22 cellular contexts compared by ENCODE assay signal in genomic region chr19:50980203-50980602, GRCh38. TPM values are rescaled to one million over a fixed set of nuclear protein-coding genes. Genes with fewer than 3 reads are reported as not detected.
DNase-seq lines count a peak whose midpoint lies in the region; ATAC-seq and TF ChIP-seq lines count a peak whose summit lies in the region.
"Had no signal": no experiment of that assay in that cellular context is flagged by ENCODE, and none has a peak within 500 bp of the region (broad histone marks: within the 10 kb centered on the region; RNA-seq: fewer than 3 reads in every experiment).

No MANE protein-coding gene starts in this region.

- H2BK15ac ChIP-seq in mesenchymal stem cell (ENCODE audit: low read depth, poor library complexity, severe bottlenecking) = no peak overlapping the region

- no peak overlapping the region for H4K8ac ChIP-seq in mesenchymal stem cell (ENCODE audit: low read length)
- H4K8ac ChIP-seq in trophoblast cell (ENCODE audit: low read depth, low read length) = no peak overlapping the region

- H3K9ac ChIP-seq in mesenchymal stem cell (ENCODE audit: low read length) (no peak overlapping the region), trophoblast cell (ENCODE audit: low read length) (no peak overlapping the region)
- H3K9ac ChIP-seq: KMS-11 had no signal

- no peaks in the 10 kb centered on the region for H3K36me3 ChIP-seq in GM23338 (ENCODE audit: insufficient read depth)
- no peaks in the 10 kb centered on the region for H3K36me3 ChIP-seq in mesenchymal stem cell (ENCODE audit: control insufficient read depth in 1 of 2, insufficient read depth in 2 of 2, low read depth in 1 of 2, low read length in 2 of 2)
- H3K36me3 ChIP-seq in trophoblast cell (ENCODE audit: control insufficient read depth in 1 of 2, insufficient read depth in 2 of 2, low read length in 2 of 2) = no peaks in the 10 kb centered on the region
- H3K36me3 ChIP-seq: BE2C had no signal

- H4K12ac ChIP-seq in trophoblast cell (ENCODE audit: low read depth, low read length) = no peak overlapping the region

- 58% methylated on average over 13 of the region's 13 CpGs for WGBS in mesenchymal stem cell
- no CpG with 5 or more reads among the region's 13 CpGs for WGBS in trophoblast cell (ENCODE audit: extremely low coverage, insufficient coverage, insufficient read length)

- no peak overlapping the region for H3K23ac ChIP-seq in mesenchymal stem cell (ENCODE audit: low read length in 2 of 2)
- H3K23ac ChIP-seq in trophoblast cell (ENCODE audit: low read length) = no peak overlapping the region

- peaks cover 18% of the 10 kb centered on the region for H3K27me3 ChIP-seq in GM23338 (ENCODE audit: insufficient read depth)
- peaks cover 0 to 52% of the 10 kb centered on the region in 2 experiments for H3K27me3 ChIP-seq in mesenchymal stem cell (ENCODE audit: control insufficient read depth in 1 of 2, insufficient read depth in 1 of 2, low read length in 2 of 2)
- no peaks in the 10 kb centered on the region for H3K27me3 ChIP-seq in trophoblast cell (ENCODE audit: insufficient read depth, low read length)

- H3K27ac Mint-ChIP-seq in GM23338 = no peak overlapping the region
- H3K27ac Mint-ChIP-seq: CD8-positive, alpha-beta memory T cell; HFFc6 had no signal

- TF ChIP-seq POLR2A in erythroblast (IDR thresholded peaks at IDR 0.05; ENCODE audit: low read length) = no peak

- no peak for TF ChIP-seq CTCF in GM23338 (conservative IDR thresholded peaks at IDR 0.05; ENCODE audit: low read depth in 2 of 2)

- H3K9me2 ChIP-seq in GM23338 (ENCODE audit: insufficient read depth) = no peaks in the 10 kb centered on the region

- H3K18ac ChIP-seq in mesenchymal stem cell (ENCODE audit: low read depth in 1 of 2, low read length in 2 of 2) (no peak overlapping the region), trophoblast cell (ENCODE audit: low read length) (no peak overlapping the region)

- H3K14ac ChIP-seq in mesenchymal stem cell (ENCODE audit: low read length in 2 of 2) (no peak overlapping the region), trophoblast cell (ENCODE audit: low read length) (peak overlapping the region; percentile 9)

- no peak overlapping the region for H3K4me3 Mint-ChIP-seq in GM23338
- H3K4me3 Mint-ChIP-seq: CD4-positive, CD25-positive, alpha-beta regulatory T cell; CD8-positive, alpha-beta memory T cell; HFFc6 had no signal

- H3K9me3 Mint-ChIP-seq in GM23338 = peaks cover 2% of the 10 kb centered on the region; the same call in 2 of the 3 replicates

- no peaks in the 10 kb centered on the region; the same call in 2 of the 3 replicates for H3K36me3 Mint-ChIP-seq in GM23338 (ENCODE audit: low read depth)
- H3K36me3 Mint-ChIP-seq: CD4-positive, CD25-positive, alpha-beta regulatory T cell; CD8-positive, alpha-beta memory T cell had no signal

- H3K79me1 ChIP-seq in mesenchymal stem cell (replicated peaks; ENCODE audit: low read length, poor library complexity, severe bottlenecking) (no peaks in the 10 kb centered on the region), trophoblast cell (ENCODE audit: low read length) (peaks cover 7% of the 10 kb centered on the region)

- H2AK5ac ChIP-seq in mesenchymal stem cell (ENCODE audit: low read length, severe bottlenecking) (no peak overlapping the region), trophoblast cell (ENCODE audit: low read length) (peak overlapping the region; percentile 28)

- H3K79me2 ChIP-seq in GM23338 (replicated peaks; ENCODE audit: insufficient read depth) (no peaks in the 10 kb centered on the region), trophoblast cell (ENCODE audit: control insufficient read depth, insufficient read depth, low read length, poor library complexity) (no peaks in the 10 kb centered on the region)

- H3K9me3 ChIP-seq in mesenchymal stem cell (ENCODE audit: control insufficient read depth, low read length) (no peaks in the 10 kb centered on the region), trophoblast cell (ENCODE audit: insufficient read depth, low read depth, low read length) (no peaks in the 10 kb centered on the region)
- H3K9me3 ChIP-seq: BE2C had no signal

- no peak overlapping the region for H3K4me2 ChIP-seq in GM23338
- H3K4me2 ChIP-seq in mesenchymal stem cell (ENCODE audit: low read length, poor library complexity, severe bottlenecking) = no peak overlapping the region
- H3K4me2 ChIP-seq in trophoblast cell (ENCODE audit: low read length) = no peak overlapping the region
- H3K4me2 ChIP-seq: KMS-11 had no signal

- H2BK120ac ChIP-seq in mesenchymal stem cell (ENCODE audit: low read depth, low read length) (no peak overlapping the region), trophoblast cell (ENCODE audit: insufficient read depth, low read length, poor library complexity) (no peak overlapping the region)

- H2BK5ac ChIP-seq in mesenchymal stem cell (ENCODE audit: low read depth, low read length, poor library complexity, severe bottlenecking) (no peak overlapping the region), trophoblast cell (ENCODE audit: low read depth, low read length, poor library complexity) (no peak overlapping the region)

- H2AFZ ChIP-seq in GM23338 = no peak overlapping the region
- no peak overlapping the region for H2AFZ ChIP-seq in mesenchymal stem cell (ENCODE audit: low read depth, low read length)
- H2AFZ ChIP-seq in trophoblast cell (ENCODE audit: insufficient read depth, low read length, poor library complexity) = no peak overlapping the region

- H3K4me1 ChIP-seq in GM23338 (ENCODE audit: insufficient read depth) = peaks cover 16% of the 10 kb centered on the region
- H3K4me1 ChIP-seq in mesenchymal stem cell (ENCODE audit: control insufficient read depth, insufficient read depth, low read depth, low read length) = no peaks in the 10 kb centered on the region
- peaks cover 9 to 17% of the 10 kb centered on the region in 2 experiments for H3K4me1 ChIP-seq in trophoblast cell (ENCODE audit: control insufficient read depth in 1 of 2, insufficient read depth in 2 of 2, low read length in 2 of 2)
- H3K4me1 ChIP-seq: BE2C had no signal

- H4K91ac ChIP-seq in mesenchymal stem cell (ENCODE audit: low read length) = peak overlapping the region; percentile 39
- peak overlapping the region; percentile 16 for H4K91ac ChIP-seq in trophoblast cell (ENCODE audit: low read depth, low read length)

- H4K20me1 ChIP-seq in GM23338 (replicated peaks; ENCODE audit: insufficient read depth) = no peaks in the 10 kb centered on the region

- DNase-seq in GM23338 (ENCODE audit: low spot score) = peak; percentile 26
- peak; percentile 1 for DNase-seq in HT-29 (ENCODE audit: low spot score)
- DNase-seq in mesenchymal stem cell = no peak
- DNase-seq in trophoblast cell = no peak
- DNase-seq in kidney glomerular epithelial cell (lab: John Stamatoyannopoulos, UW) = no peak
- DNase-seq in erythroblast (lab: John Stamatoyannopoulos, UW) = no peak
- no peak for DNase-seq in NCI-H146 treated with DMSO at 0.1 percent for 48 hours (lab: John Stamatoyannopoulos, UW; ENCODE audit: unreplicated experiment)
- DNase-seq: ACHN; BE2C; C1 segment of cervical spinal cord; CD4-positive, CD25-positive, alpha-beta regulatory T cell; CD8-positive, alpha-beta memory T cell; COR-L47; DMS153; DND-41; EL; HFFc6 had no signal

- peaks cover 3% of the 10 kb centered on the region for H3K27me3 Mint-ChIP-seq in GM23338 (ENCODE audit: insufficient read depth, low read depth, poor library complexity)

- H3K4me1 Mint-ChIP-seq in GM23338 = peaks cover 30% of the 10 kb centered on the region
- H3K4me1 Mint-ChIP-seq: CD4-positive, CD25-positive, alpha-beta regulatory T cell; CD8-positive, alpha-beta memory T cell had no signal

- H3K27ac ChIP-seq in GM23338 (ENCODE audit: low read depth) (no peak overlapping the region), mesenchymal stem cell (ENCODE audit: low read length, poor library complexity, severe bottlenecking) (no peak overlapping the region), trophoblast cell (ENCODE audit: low read depth, low read length) (no peak overlapping the region)
- H3K27ac ChIP-seq: KMS-11 had no signal

- H3K4me3 ChIP-seq in GM23338 (no peak overlapping the region), mesenchymal stem cell (ENCODE audit: insufficient read depth in 1 of 2, low read depth in 1 of 2, low read length in 2 of 2) (no peak overlapping the region), trophoblast cell (ENCODE audit: low read depth, low read length) (no peak overlapping the region)
- H3K4me3 ChIP-seq: GM12878 had no signal

- H2BK12ac ChIP-seq in mesenchymal stem cell (ENCODE audit: low read length in 2 of 2) (no peak overlapping the region), trophoblast cell (ENCODE audit: low read length) (no peak overlapping the region)

- H3K4ac ChIP-seq in mesenchymal stem cell (ENCODE audit: low read depth in 1 of 2, low read length in 2 of 2) = no peak overlapping the region
- H3K4ac ChIP-seq in trophoblast cell (ENCODE audit: low read depth, low read length) = no peak overlapping the region

- no peaks in the 10 kb centered on the region for H3F3A ChIP-seq in GM23338 (replicated peaks; ENCODE audit: low read depth)

- ATAC-seq in GM23338 = no peak
- ATAC-seq: GM12878, HCT116 had no signal

RNA-seq across cellular contexts. Expression of gene KLK7, which starts 3.5 kb away (rescaled TPM):
- total RNA-seq in GM23338 (2014; rRNA removed; shearing (Covaris generic)) = 0.19 and 1.4 TPM in 2 replicates
- 1.1 and 1.5 TPM in 2 replicates for polyA plus RNA-seq in GM23338 (2016; fragmentation: Nextera tagmentation; extraction: Ambion mirVana)
- 0.13 and 0.31 TPM in 2 replicates for total RNA-seq in HT-29 (2014; rRNA removed; shearing (Covaris generic))
- polyA plus RNA-seq in mesenchymal stem cell (2013, experiment 1 of 2) = not detected
- not detected for polyA plus RNA-seq in mesenchymal stem cell (2013, experiment 2 of 2)
- 0.21 and 0.26 TPM in 2 replicates for polyA plus RNA-seq in trophoblast cell (2013)
- total RNA-seq: CD4-positive, CD25-positive, alpha-beta regulatory T cell; CD8-positive, alpha-beta memory T cell; G401; GM12878; H4; HFFc6 had no signal
- polyA plus RNA-seq: CD4-positive, CD25-positive, alpha-beta regulatory T cell; CD8-positive, alpha-beta memory T cell; GM12878 had no signal

RNA-seq across cellular contexts. Expression of gene KLK6, which starts 10.8 kb away (rescaled TPM):
- total RNA-seq in GM23338 (2014; rRNA removed; shearing (Covaris generic)) = 0.39 and 0.56 TPM in 2 replicates
- polyA plus RNA-seq in GM23338 (2016; fragmentation: Nextera tagmentation; extraction: Ambion mirVana) = 0.47 and 0.56 TPM in 2 replicates
- 352 and 367 TPM in 2 replicates for total RNA-seq in HT-29 (2014; rRNA removed; shearing (Covaris generic))
- polyA plus RNA-seq in mesenchymal stem cell (2013, experiment 1 of 2) = not detected
- not detected for polyA plus RNA-seq in mesenchymal stem cell (2013, experiment 2 of 2)
- 59.8 and 62.6 TPM in 2 replicates for polyA plus RNA-seq in trophoblast cell (2013)
- total RNA-seq: CD4-positive, CD25-positive, alpha-beta regulatory T cell; CD8-positive, alpha-beta memory T cell; G401; GM12878; H4; HFFc6 had no signal
- polyA plus RNA-seq: CD4-positive, CD25-positive, alpha-beta regulatory T cell; CD8-positive, alpha-beta memory T cell; GM12878 had no signal

RNA-seq across cellular contexts. Expression of gene KLK8, which starts 21.2 kb away (rescaled TPM):
- 4.6 and 4.9 TPM in 2 replicates for total RNA-seq in GM23338 (2014; rRNA removed; shearing (Covaris generic))
- polyA plus RNA-seq in GM23338 (2016; fragmentation: Nextera tagmentation; extraction: Ambion mirVana) = 14.6 and 17.0 TPM in 2 replicates
- total RNA-seq in HT-29 (2014; rRNA removed; shearing (Covaris generic)) = 4.2 and 8.7 TPM in 2 replicates
- not detected for polyA plus RNA-seq in mesenchymal stem cell (2013, experiment 1 of 2)
- not detected for polyA plus RNA-seq in mesenchymal stem cell (2013, experiment 2 of 2)
- polyA plus RNA-seq in trophoblast cell (2013) = 1.6 TPM in 2 replicates
- total RNA-seq: CD4-positive, CD25-positive, alpha-beta regulatory T cell; CD8-positive, alpha-beta memory T cell; G401; GM12878; H4; HFFc6 had no signal
- polyA plus RNA-seq: CD4-positive, CD25-positive, alpha-beta regulatory T cell; CD8-positive, alpha-beta memory T cell; GM12878 had no signal

RNA-seq across cellular contexts. Expression of gene KLK5, which starts 27.4 kb away (rescaled TPM):
- 0.54 and 0.66 TPM in 2 replicates for total RNA-seq in GM23338 (2014; rRNA removed; shearing (Covaris generic))
- 0.77 TPM in 1 of 2 replicates, not detected in the other for polyA plus RNA-seq in GM23338 (2016; fragmentation: Nextera tagmentation; extraction: Ambion mirVana)
- total RNA-seq in HT-29 (2014; rRNA removed; shearing (Covaris generic)) = 0.08 and 0.13 TPM in 2 replicates
- polyA plus RNA-seq in mesenchymal stem cell (2013, experiment 1 of 2) = not detected
- not detected for polyA plus RNA-seq in mesenchymal stem cell (2013, experiment 2 of 2)
- polyA plus RNA-seq in trophoblast cell (2013) = 0.10 and 0.14 TPM in 2 replicates
- total RNA-seq: CD4-positive, CD25-positive, alpha-beta regulatory T cell; CD8-positive, alpha-beta memory T cell; GM12878; H4; HFFc6 had no signal
- polyA plus RNA-seq: CD4-positive, CD25-positive, alpha-beta regulatory T cell; CD8-positive, alpha-beta memory T cell had no signal

RNA-seq across cellular contexts. Expression of gene KLK10, which starts 39.3 kb away (rescaled TPM):
- total RNA-seq in GM23338 (2014; rRNA removed; shearing (Covaris generic)) = 4.9 and 6.6 TPM in 2 replicates
- 6.0 and 6.1 TPM in 2 replicates for polyA plus RNA-seq in GM23338 (2016; fragmentation: Nextera tagmentation; extraction: Ambion mirVana)
- total RNA-seq in HT-29 (2014; rRNA removed; shearing (Covaris generic)) = 154 and 171 TPM in 2 replicates
- polyA plus RNA-seq in mesenchymal stem cell (2013, experiment 1 of 2) = not detected
- polyA plus RNA-seq in mesenchymal stem cell (2013, experiment 2 of 2) = not detected
- 0.79 and 0.94 TPM in 2 replicates for polyA plus RNA-seq in trophoblast cell (2013)
- total RNA-seq: CD4-positive, CD25-positive, alpha-beta regulatory T cell; CD8-positive, alpha-beta memory T cell; G401; GM12878; H4; HFFc6 had no signal
- polyA plus RNA-seq: CD4-positive, CD25-positive, alpha-beta regulatory T cell; CD8-positive, alpha-beta memory T cell; GM12878 had no signal

Comparison
In these comparisons a context has a peak if more than half of its experiments do, and no peak if none do; other contexts are left out.
1. DNase-seq: peak in GM23338 (single experiment) and HT-29 (single experiment); none in mesenchymal stem cell (single experiment), trophoblast cell (0 of 2), kidney glomerular epithelial cell (single experiment), erythroblast (0 of 2) and NCI-H146 treated with DMSO at 0.1 percent for 48 hours (single experiment).
2. RNA of gene KLK6, which starts 10.8 kb away (total RNA-seq): 352 to 367 TPM in HT-29; 0.39 to 0.56 TPM in GM23338; every median in the first group is over 100 times any median in the second.